Comparison of ENCODE assay signal across 22 cellular contexts in genomic region chr2:1223791-1224190, GRCh38.
DNase-seq lines count a peak whose midpoint lies in the region; ATAC-seq, FAIRE-seq and TF ChIP-seq lines count a peak whose summit lies in the region.
"Had no signal": no experiment of that assay in that cellular context is flagged by ENCODE, and none has a peak within 500 bp of the region (broad histone marks: within the 10 kb centered on the region; RNA-seq: fewer than 3 reads in every experiment).

No MANE protein-coding gene starts in this region.

- no peaks in the 10 kb centered on the region for H3K9me3 Mint-ChIP-seq in activated CD4-positive, alpha-beta T cell treated with anti-CD3 and anti-CD28 coated beads, Interleukin-2, amount 10 ng/mL, durations not matched to agents 24 days and 14 days
- H3K9me3 Mint-ChIP-seq: CD8-positive, alpha-beta T cell had no signal

- no peak for TF ChIP-seq CTCF in kidney (IDR thresholded peaks at IDR 0.05; ENCODE audit: borderline replicate concordance, extremely low read depth, insufficient read depth)

- H3K27ac Mint-ChIP-seq in activated CD4-positive, alpha-beta T cell treated with anti-CD3 and anti-CD28 coated beads, Interleukin-2, amount 10 ng/mL, durations not matched to agents 24 days and 14 days = no peak overlapping the region
- H3K27ac Mint-ChIP-seq: B cell; CD4-positive, alpha-beta T cell; CD8-positive, alpha-beta T cell had no signal

- no peak overlapping the region for H3K9ac ChIP-seq in kidney (ENCODE audit: low read length in 2 of 2)
- H3K9ac ChIP-seq: BLaER1 treated with 17β-estradiol and CSF1 and Interleukin-3, amounts not matched to agents 10 nM and 100 nM had no signal

- H3K4me3 Mint-ChIP-seq in activated CD4-positive, alpha-beta T cell treated with anti-CD3 and anti-CD28 coated beads, Interleukin-2, amount 10 ng/mL, durations not matched to agents 24 days and 14 days = no peak overlapping the region
- H3K4me3 Mint-ChIP-seq: B cell; CD4-positive, alpha-beta T cell; CD8-positive, alpha-beta T cell had no signal

- no peaks in the 10 kb centered on the region for H3K4me1 Mint-ChIP-seq in activated CD4-positive, alpha-beta T cell treated with anti-CD3 and anti-CD28 coated beads, Interleukin-2, amount 10 ng/mL, durations not matched to agents 24 days and 14 days

- H3K4me3 ChIP-seq in kidney (ENCODE audit: low read length in 2 of 2) = no peak overlapping the region
- H3K4me3 ChIP-seq in aorta (ENCODE audit: low read length in 2 of 2) = no peak overlapping the region
- H3K4me3 ChIP-seq: A549; BLaER1 treated with 17β-estradiol and CSF1 and Interleukin-3, amounts not matched to agents 10 nM and 100 nM had no signal

- ATAC-seq in aorta (ENCODE audit: low FRiP score) (peak; percentile 29), GM18505 (IDR thresholded peaks at IDR 0.05; ENCODE audit: unreplicated experiment) (no peak)
- ATAC-seq: CD8-positive, alpha-beta T cell had no signal

- intact Hi-C loops in activated CD4-positive, alpha-beta T cell treated with anti-CD3 and anti-CD28 coated beads, Interleukin-2, amount 10 ng/mL, durations not matched to agents 24 days and 14 days (cut with micrococcal nuclease) = no loop called here
- intact Hi-C loops in kidney (cut with DNase I) (no loop called here), aorta (cut with DNase I) (no loop called here)

- no peak overlapping the region for H3K27ac ChIP-seq in kidney (ENCODE audit: low read depth in 2 of 2, low read length in 2 of 2)
- no peak overlapping the region for H3K27ac ChIP-seq in aorta (ENCODE audit: low read depth in 1 of 2, low read length in 2 of 2)
- H3K27ac ChIP-seq: 22Rv1; A549; BLaER1 treated with 17β-estradiol and CSF1 and Interleukin-3, amounts not matched to agents 10 nM and 100 nM; C4-2B had no signal

- H3K36me3 ChIP-seq in kidney (ENCODE audit: control insufficient read depth in 1 of 2, insufficient read depth in 2 of 2, low read length in 2 of 2) (no peaks in the 10 kb centered on the region), aorta (ENCODE audit: control insufficient read depth in 1 of 2, insufficient read depth in 2 of 2, low read length in 1 of 2) (no peaks in the 10 kb centered on the region)
- H3K36me3 ChIP-seq: BLaER1 treated with 17β-estradiol and CSF1 and Interleukin-3, amounts not matched to agents 10 nM and 100 nM had no signal

- no peaks in the 10 kb centered on the region for H3K27me3 Mint-ChIP-seq in activated CD4-positive, alpha-beta T cell treated with anti-CD3 and anti-CD28 coated beads, Interleukin-2, amount 10 ng/mL, durations not matched to agents 24 days and 14 days
- H3K27me3 Mint-ChIP-seq: B cell; CD4-positive, alpha-beta T cell had no signal

- no peaks in the 10 kb centered on the region for H3K27me3 ChIP-seq in aorta (ENCODE audit: control insufficient read depth in 1 of 2, insufficient read depth in 2 of 2, low read length in 1 of 2)

- peak; percentile 48 for DNase-seq in activated CD4-positive, alpha-beta T cell treated with anti-CD3 and anti-CD28 coated beads, Interleukin-2, amount 10 ng/mL, durations not matched to agents 24 days and 14 days
- DNase-seq in activated CD4-positive, alpha-beta T cell treated with anti-CD3 and anti-CD28 coated beads, Interleukin-2, amount 50 U/mL, for 48 hours = no peak
- DNase-seq in kidney (peak; percentile 50), aorta (no peak), NCI-H2171 (lab: John Stamatoyannopoulos, UW) (no peak)
- DNase-seq: AML-193; Caco-2; Calu3; CD4-positive, alpha-beta T cell; CD8-positive, alpha-beta T cell; DMS79 treated with DMSO at 0.1 percent for 48 hours; GF-D8 had no signal

- no peak for FAIRE-seq in kidney (lab: Jason Lieb, UNC)
- FAIRE-seq: A549, D721Med, G401.6, GM12891, GM18507 had no signal

- no peak for TF ChIP-seq POLR2A in GM18505 (IDR thresholded peaks at IDR 0.05; ENCODE audit: borderline replicate concordance, extremely low read depth, insufficient read depth, insufficient read length)

- H3K4me1 ChIP-seq in kidney (ENCODE audit: control insufficient read depth in 1 of 2, insufficient read depth in 1 of 2, low read depth in 1 of 2, low read length in 2 of 2) (peaks cover 0 to 2% of the 10 kb centered on the region in 2 donors), aorta (ENCODE audit: control insufficient read depth in 1 of 2, insufficient read depth in 2 of 2, low read length in 2 of 2) (no peaks in the 10 kb centered on the region)
- H3K4me1 ChIP-seq: A549, Caco-2 had no signal

- WGBS in aorta, 2 donors = 91 to 93% methylated on average over 11 of the region's 11 CpGs

- H3K9me3 ChIP-seq in kidney (ENCODE audit: control insufficient read depth in 1 of 2, low read length in 2 of 2) = no peaks in the 10 kb centered on the region
- H3K9me3 ChIP-seq in aorta (ENCODE audit: control insufficient read depth, low read length) = no peaks in the 10 kb centered on the region
- H3K9me3 ChIP-seq: BLaER1 treated with 17β-estradiol and CSF1 and Interleukin-3, amounts not matched to agents 10 nM and 100 nM; Caco-2 had no signal

- H3K36me3 Mint-ChIP-seq in activated CD4-positive, alpha-beta T cell treated with anti-CD3 and anti-CD28 coated beads, Interleukin-2, amount 10 ng/mL, durations not matched to agents 24 days and 14 days (ENCODE audit: low read depth) = no peaks in the 10 kb centered on the region
- H3K36me3 Mint-ChIP-seq: CD8-positive, alpha-beta T cell had no signal

Comparison
In these comparisons a context has a peak if more than half of its experiments do, and no peak if none do; other contexts are left out.
1. DNase-seq: peak in activated CD4-positive, alpha-beta T cell treated with anti-CD3 and anti-CD28 coated beads, Interleukin-2, amount 10 ng/mL, durations not matched to agents 24 days and 14 days (single experiment) and kidney (single experiment); none in activated CD4-positive, alpha-beta T cell treated with anti-CD3 and anti-CD28 coated beads, Interleukin-2, amount 50 U/mL, for 48 hours (0 of 2), aorta (0 of 2) and NCI-H2171 (single experiment).